ENCODE assay signal across 9 cellular contexts in genomic region chr19:55099557-55100506, GRCh38. TPM values are rescaled to one million over a fixed set of nuclear protein-coding genes. Genes with fewer than 3 reads are reported as not detected.
A peak's percentile ranks its signal among the peaks of the same experiment; 100 is the strongest.
DNase-seq lines count a peak whose midpoint lies in the region; ATAC-seq and TF ChIP-seq lines count a peak whose summit lies in the region.
"Had no signal": no experiment of that assay in that cellular context is flagged by ENCODE, and none has a peak within 500 bp of the region (broad histone marks: within the 10 kb centered on the region; RNA-seq: fewer than 3 reads in every experiment).

No MANE protein-coding gene starts in this region.

- in situ Hi-C loops in KBM-7 (cut with MboI; ENCODE audit: low pct_unique_long_range_greater_than_20kb, low sequenced_read_pairs): no loop called here

- H3K9ac ChIP-seq in endodermal cell (ENCODE audit: extremely low read depth, low read length, poor library complexity, severe bottlenecking): no peak overlapping the region

- H3K27me3 Mint-ChIP-seq in endodermal cell (ENCODE audit: insufficient read depth): no peaks in the 10 kb centered on the region

- 93 to 95% methylated on average over 23 to 27 of the region's 27 CpGs for WGBS in endodermal cell (ENCODE audit: insufficient coverage in 1 of 2, insufficient read length in 1 of 2), 2 experiments
- 72 to 76% (median 75%) methylated on average over 27 of the region's 27 CpGs for WGBS in psoas muscle, 3 donors

- H3K36me3 Mint-ChIP-seq in endodermal cell (ENCODE audit: low read depth): peaks cover 27% of the 10 kb centered on the region

- no peak overlapping the region for H3K27ac ChIP-seq in endodermal cell (ENCODE audit: low read depth, low read length)
- H3K27ac ChIP-seq in psoas muscle: no peak overlapping the region

- H3K9me3 ChIP-seq in endodermal cell (ENCODE audit: control insufficient read depth, low read length): peaks cover 5% of the 10 kb centered on the region
- peaks cover 4% of the 10 kb centered on the region for H3K9me3 ChIP-seq in psoas muscle

- intact Hi-C loops in psoas muscle (cut with DNase I): no loop called here

- ATAC-seq in psoas muscle: peak in 2 of 4 donors; percentile 33 to 42
- ATAC-seq: activated T-cell treated with anti-CD3 and anti-CD28 coated beads, Interleukin-2, amount 50 U/mL, for 4 hours had no signal

- peaks cover 8% of the 10 kb centered on the region for H3K9me3 Mint-ChIP-seq in endodermal cell
- H3K9me3 Mint-ChIP-seq: activated T-cell treated with anti-CD3 and anti-CD28 coated beads, Interleukin-2, amount 50 U/mL, for 4 hours had no signal

- H3K27me3 ChIP-seq in endodermal cell (ENCODE audit: control insufficient read depth, insufficient read depth, low read length, poor library complexity, severe bottlenecking): no peaks in the 10 kb centered on the region
- H3K27me3 ChIP-seq in psoas muscle (ENCODE audit: insufficient read depth in 3 of 3, low read length in 2 of 3): no peaks in the 10 kb centered on the region

- H3K4me3 Mint-ChIP-seq in endodermal cell: no peak overlapping the region
- H3K4me3 Mint-ChIP-seq: activated T-cell treated with anti-CD3 and anti-CD28 coated beads, Interleukin-2, amount 50 U/mL, for 4 hours; T-helper 1 cell treated with Interleukin-12 subunit alpha and Interleukin-12 subunit beta and Interleukin-4 antibody, amounts not matched to agents 30 μg/mL and 1 μg/mL, for 36 hours had no signal

- DNase-seq in KBM-7: peak; percentile 33
- peak; percentile 84 for DNase-seq in endodermal cell
- peak; percentile 22 to 48 for DNase-seq in psoas muscle
- DNase-seq in H4 (ENCODE audit: low spot score): no peak
- no peak for DNase-seq in NCI-H446 (lab: John Stamatoyannopoulos, UW)
- no peak for DNase-seq in putamen (ENCODE audit: low spot score)
- DNase-seq: activated T-cell treated with anti-CD3 and anti-CD28 coated beads, Interleukin-2, amount 50 U/mL, for 4 hours; NCI-H524 had no signal

- H3K4me1 ChIP-seq in endodermal cell (ENCODE audit: control insufficient read depth, insufficient read depth, low read length): no peaks in the 10 kb centered on the region
- H3K4me1 ChIP-seq in psoas muscle: peaks cover 5% of the 10 kb centered on the region

- H3K36me3 ChIP-seq in endodermal cell (ENCODE audit: control insufficient read depth, insufficient read depth, low read length) (peaks cover 15% of the 10 kb centered on the region), psoas muscle (ENCODE audit: insufficient read depth in 1 of 2, low read depth in 1 of 2) (peaks cover 0 to 67% of the 10 kb centered on the region in 2 donors)

- peak overlapping the region; percentile 64 for H3K27ac Mint-ChIP-seq in endodermal cell
- H3K27ac Mint-ChIP-seq: T-helper 1 cell treated with Interleukin-12 subunit alpha and Interleukin-12 subunit beta and Interleukin-4 antibody, amounts not matched to agents 30 μg/mL and 1 μg/mL, for 36 hours had no signal

- H3K4me3 ChIP-seq in endodermal cell (ENCODE audit: low read length) (no peak overlapping the region), psoas muscle (no peak overlapping the region)

- H3K4me1 Mint-ChIP-seq in endodermal cell: peaks cover 2% of the 10 kb centered on the region

- TF ChIP-seq CTCF in endodermal cell (conservative IDR thresholded peaks at IDR 0.05): peak; percentile 64
- peak; percentile 7 for TF ChIP-seq CTCF in psoas muscle (IDR thresholded peaks at IDR 0.05)

RNA-seq across cellular contexts. Expression of gene PPP1R12C, which starts 17.6 kb away (rescaled TPM):
- total RNA-seq in endodermal cell (100 to 1,000 TPM in 1 of 2 donors, 10 to 100 TPM in 1; 98.2 to 107 TPM), psoas muscle (10 to 100 TPM; 20.5 to 35.3 (median 24.8) TPM)
- 53.5 TPM for polyA plus RNA-seq in endodermal cell (2013, experiment 1 of 2)
- polyA plus RNA-seq in endodermal cell (2013, experiment 2 of 2): 49.1 TPM
- polyA plus RNA-seq in psoas muscle: 10 to 100 TPM; 28.5 to 59.1 (median 44.4) TPM
- total RNA-seq in H4 (2014; rRNA removed; shearing (Covaris generic)): 18.0 and 26.4 TPM in 2 replicates

RNA-seq across cellular contexts. Expression of gene EPS8L1, which starts 24.2 kb away (rescaled TPM):
- total RNA-seq in endodermal cell (10 to 100 TPM; 29.4 to 52.8 TPM), psoas muscle (1 to 10 TPM in 2 of 4 donors, under 1 TPM in 2; 0.53 to 2.5 (median 0.93) TPM)
- 14.5 TPM for polyA plus RNA-seq in endodermal cell (2013, experiment 1 of 2)
- polyA plus RNA-seq in endodermal cell (2013, experiment 2 of 2): 14.3 TPM
- polyA plus RNA-seq in psoas muscle: 1 to 10 TPM in 2 of 3 donors, under 1 TPM in 1; 0.97 to 1.9 (median 1.4) TPM
- 2.2 and 4.3 TPM in 2 replicates for total RNA-seq in H4 (2014; rRNA removed; shearing (Covaris generic))

RNA-seq across cellular contexts. Expression of gene RDH13, which starts 36.9 kb away (rescaled TPM):
- total RNA-seq in endodermal cell (10 to 100 TPM; 20.6 to 39.0 TPM), psoas muscle (10 to 100 TPM in 3 of 4 donors, 1 to 10 TPM in 1; 4.5 to 18.0 (median 12.9) TPM)
- polyA plus RNA-seq in endodermal cell (2013, experiment 1 of 2): 9.6 TPM
- polyA plus RNA-seq in endodermal cell (2013, experiment 2 of 2): 9.2 TPM
- 10 to 100 TPM; 11.5 to 15.1 (median 13.1) TPM for polyA plus RNA-seq in psoas muscle
- total RNA-seq in H4 (2014; rRNA removed; shearing (Covaris generic)): 18.1 and 43.0 TPM in 2 replicates

RNA-seq across cellular contexts. Expression of gene TNNT1, which starts 49.2 kb away (rescaled TPM):
- total RNA-seq in endodermal cell: 10 to 100 TPM; 22.9 to 66.7 TPM
- polyA plus RNA-seq in endodermal cell (2013, experiment 1 of 2): 43.3 TPM
- polyA plus RNA-seq in endodermal cell (2013, experiment 2 of 2): 40.7 TPM
- 1,000 to 10,000 TPM; 7,142 to 9,723 (median 8,305) TPM for total RNA-seq in psoas muscle
- polyA plus RNA-seq in psoas muscle: over 10,000 TPM in 2 of 3 donors, 1,000 to 10,000 TPM in 1; 4,522 to 12,694 (median 10,175) TPM
- total RNA-seq in H4 (2014; rRNA removed; shearing (Covaris generic)): 300 and 334 TPM in 2 replicates
- total RNA-seq: activated T-cell treated with anti-CD3 and anti-CD28 coated beads, Interleukin-2, amount 50 U/mL, for 4 hours had no signal

RNA-seq across cellular contexts. Expression of gene TNNI3, which starts 57.7 kb away (rescaled TPM):
- total RNA-seq in endodermal cell (10 to 100 TPM in 1 of 2 donors, 1 to 10 TPM in 1; 9.8 to 14.2 TPM), psoas muscle (10 to 100 TPM in 1 of 4 donors, 1 to 10 TPM in 3; 5.0 to 16.2 (median 7.4) TPM)
- 9.9 TPM for polyA plus RNA-seq in endodermal cell (2013, experiment 1 of 2)
- 9.5 TPM for polyA plus RNA-seq in endodermal cell (2013, experiment 2 of 2)
- 10 to 100 TPM; 13.4 to 17.4 (median 15.2) TPM for polyA plus RNA-seq in psoas muscle
- not detected in 2 replicates for total RNA-seq in H4 (2014; rRNA removed; shearing (Covaris generic))
- total RNA-seq: activated T-cell treated with anti-CD3 and anti-CD28 coated beads, Interleukin-2, amount 50 U/mL, for 4 hours had no signal

Comparison
In these comparisons a context has a peak if more than half of its experiments do, and no peak if none do; other contexts are left out.
1. DNase-seq: peak in KBM-7 (single experiment), endodermal cell (single experiment) and psoas muscle (2 of 2); none in H4 (single experiment), NCI-H446 (0 of 2) and putamen (single experiment).